1 cellular context compared by ENCODE assay signal in genomic region chr1:234356615-234357269, GRCh38.
A peak's percentile ranks its signal among the peaks of the same experiment; 100 is the strongest.
TF ChIP-seq lines count a peak whose summit lies in the region.

No MANE protein-coding gene starts in this region.

TF ChIP-seq in GM12878, 131 proteins besides CTCF, POLR2A, EP300 and RAD21:
- peak; percentile 47; the same call in 1 of the 2 replicates for TF ChIP-seq ELK1 (IDR thresholded peaks at IDR 0.05; ENCODE audit: low read depth, low read length)
- peak; percentile 36 for TF ChIP-seq RUNX3 (IDR thresholded peaks at IDR 0.05; ENCODE audit: low read length)
- peak; percentile 59 for TF ChIP-seq PML (IDR thresholded peaks at IDR 0.05; ENCODE audit: low read length)
- 0 out of 2 replicates have a peak, but pooled peaks have one; percentile 28 for TF ChIP-seq YY1 (IDR thresholded peaks at IDR 0.05; ENCODE audit: low read depth, low read length)
- peak; percentile 32 for TF ChIP-seq NRF1 (conservative IDR thresholded peaks at IDR 0.05; ENCODE audit: low read depth, low read length)
- TF ChIP-seq PKNOX1 (IDR thresholded peaks at IDR 0.05) = 0 out of 2 replicates have a peak, but pooled peaks have one; percentile 11
- TF ChIP-seq ZNF384 (IDR thresholded peaks at IDR 0.05; ENCODE audit: borderline replicate concordance, low read depth, low read length) = peak; percentile 70
- TF ChIP-seq NBN (IDR thresholded peaks at IDR 0.05) = 0 out of 2 replicates have a peak, but pooled peaks have one; percentile 48
- peak; percentile 92 for TF ChIP-seq MLLT1 (IDR thresholded peaks at IDR 0.05)
- peak; percentile 64; the same call in 1 of the 2 replicates for TF ChIP-seq POLR2AphosphoS5 (IDR thresholded peaks at IDR 0.05; ENCODE audit: low read length)
- TF ChIP-seq BHLHE40 (IDR thresholded peaks at IDR 0.05; ENCODE audit: borderline replicate concordance in 1 of 2, low read depth in 2 of 2, low read length in 1 of 2) = peak in 1 of 2 experiments; percentile 49; a peak in 1 of 4 replicates
- peak; percentile 12 for TF ChIP-seq MEF2B (IDR thresholded peaks at IDR 0.05; ENCODE audit: partially characterized antibody, poor library complexity, severe bottlenecking)
- TF ChIP-seq KLF5 (IDR thresholded peaks at IDR 0.05; ENCODE audit: partially characterized antibody) = peak; percentile 30
- peak; percentile 75 for TF ChIP-seq E4F1 (IDR thresholded peaks at IDR 0.05; ENCODE audit: borderline replicate concordance, partially characterized antibody)
- TF ChIP-seq POU2F2 (IDR thresholded peaks at IDR 0.05; ENCODE audit: borderline replicate concordance, low read depth, low read length) = 0 out of 3 replicates have a peak, but pooled peaks have one; percentile 31
- TF ChIP-seq ZBTB40 (IDR thresholded peaks at IDR 0.05; ENCODE audit: borderline replicate concordance) = peak; percentile 53
- TF ChIP-seq HDGF (IDR thresholded peaks at IDR 0.05) = 0 out of 2 replicates have a peak, but pooled peaks have one; percentile 39
